ENCODE assay signal across 9 cellular contexts in the genomic region with DNA sequence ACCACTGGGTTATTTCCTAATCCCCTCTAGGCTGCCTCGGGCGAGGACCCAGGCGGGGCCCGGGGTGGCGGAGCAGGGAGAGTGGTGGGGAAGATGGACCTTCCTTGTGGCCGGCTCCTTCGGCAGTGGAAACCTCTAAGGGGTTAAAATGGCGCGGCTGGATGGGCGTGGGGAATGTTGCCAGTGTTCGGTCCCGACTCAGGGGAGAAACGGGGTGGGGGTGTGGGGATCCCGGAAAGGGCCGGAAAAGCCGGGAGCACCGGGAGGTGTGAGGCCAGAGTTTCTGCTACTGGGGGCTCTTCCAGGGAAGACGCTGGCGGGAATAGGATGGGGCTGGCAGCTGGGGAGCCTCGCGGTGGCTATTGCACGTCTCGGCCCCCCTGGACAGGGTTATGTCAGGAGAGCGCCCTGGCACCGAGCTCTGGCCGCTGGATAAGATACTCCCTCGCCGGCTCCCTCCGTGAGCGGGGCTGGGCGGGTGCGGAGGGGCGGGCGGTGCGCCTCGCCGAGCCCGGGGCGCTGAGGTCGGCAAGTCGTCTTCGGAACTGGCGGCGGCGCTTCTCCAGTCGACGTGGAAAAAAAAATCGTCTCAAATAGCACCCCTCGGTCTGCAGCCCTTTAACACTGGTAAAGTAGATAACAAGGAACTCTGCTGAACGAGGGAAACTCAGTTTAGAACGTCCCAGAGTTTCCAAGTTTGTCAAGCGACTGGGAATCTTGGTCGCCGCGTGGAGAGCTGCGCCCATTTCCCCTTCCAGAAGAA.
DNase-seq lines count a peak whose midpoint lies in the region; ATAC-seq and TF ChIP-seq lines count a peak whose summit lies in the region.
"Had no signal": no experiment of that assay in that cellular context is flagged by ENCODE, and none has a peak within 500 bp of the region (broad histone marks: within the 10 kb centered on the region; RNA-seq: fewer than 3 reads in every experiment).

No MANE protein-coding gene starts in this region.

- no peak for TF ChIP-seq POLR2A in upper lobe of left lung (IDR thresholded peaks at IDR 0.05)

- H3K27me3 ChIP-seq in effector memory CD4-positive, alpha-beta T cell (replicated peaks; ENCODE audit: control insufficient read depth, insufficient read depth, low read length, poor library complexity, severe bottlenecking): peaks cover 53% of the 10 kb centered on the region
- peaks cover 0 to 38% (median 17%) of the 10 kb centered on the region in 4 donors for H3K27me3 ChIP-seq in upper lobe of left lung

- no peaks in the 10 kb centered on the region for H3K36me3 ChIP-seq in effector memory CD4-positive, alpha-beta T cell (ENCODE audit: control insufficient read depth, insufficient read depth, low read length)
- H3K36me3 ChIP-seq in mucosa of descending colon (ENCODE audit: low read depth): no peaks in the 10 kb centered on the region
- no peaks in the 10 kb centered on the region for H3K36me3 ChIP-seq in upper lobe of left lung

- intact Hi-C loops in mucosa of descending colon (cut with DNase I, micrococcal nuclease): loop anchor here in 1 of 2 donors (5.0 kb wide), 1 partner anchor 48 kb away; no protein-coding TSS in a partner anchor

- H3K27ac ChIP-seq in effector memory CD4-positive, alpha-beta T cell (ENCODE audit: insufficient read depth, low read length, poor library complexity, severe bottlenecking): peak overlapping the region; percentile 30
- H3K27ac ChIP-seq in upper lobe of left lung: peak overlapping the region; percentile 57 to 80 (median 70)
- H3K27ac ChIP-seq: C4-2B had no signal

- peaks cover 59% of the 10 kb centered on the region for H3K4me1 ChIP-seq in effector memory CD4-positive, alpha-beta T cell (ENCODE audit: control insufficient read depth, insufficient read depth, low read length, poor library complexity, severe bottlenecking)
- H3K4me1 ChIP-seq in mucosa of descending colon (ENCODE audit: low read depth): peaks cover 16% of the 10 kb centered on the region
- H3K4me1 ChIP-seq in upper lobe of left lung: peaks cover 17 to 48% (median 40%) of the 10 kb centered on the region in 4 donors

- TF ChIP-seq EP300 in upper lobe of left lung (IDR thresholded peaks at IDR 0.05): no peak

- H3K4me3 ChIP-seq in effector memory CD4-positive, alpha-beta T cell (ENCODE audit: insufficient read depth, low read depth, low read length, poor library complexity, severe bottlenecking): peak overlapping the region; percentile 45
- no peak overlapping the region for H3K4me3 ChIP-seq in mucosa of descending colon
- peak overlapping the region; percentile 2 to 55 (median 41) for H3K4me3 ChIP-seq in upper lobe of left lung

- WGBS in upper lobe of left lung, 2 donors: 4 to 8% methylated on average over 24 to 54 of the region's 56 CpGs

- no peaks in the 10 kb centered on the region for H3K9me3 ChIP-seq in effector memory CD4-positive, alpha-beta T cell (ENCODE audit: control insufficient read depth, low read length)
- no peaks in the 10 kb centered on the region for H3K9me3 ChIP-seq in mucosa of descending colon
- H3K9me3 ChIP-seq in upper lobe of left lung: no peaks in the 10 kb centered on the region

- no peak for TF ChIP-seq CTCF in mucosa of descending colon (IDR thresholded peaks at IDR 0.05)
- TF ChIP-seq CTCF in upper lobe of left lung (IDR thresholded peaks at IDR 0.05): no peak

- DNase-seq in NCI-H510A treated with DMSO at 0.1 percent for 48 hours (lab: John Stamatoyannopoulos, UW) (peak; percentile 6), NCI-H510A (lab: John Stamatoyannopoulos, UW) (no peak), T-helper 9 cell (peak; percentile 25), mucosa of descending colon (peak; percentile 29 to 69 (median 53)), upper lobe of left lung (peak; percentile 26 to 88)
- no peak for DNase-seq in effector memory CD4-positive, alpha-beta T cell

- ATAC-seq in mucosa of descending colon: no peak
- peak in 1 of 2 donors; percentile 62 for ATAC-seq in upper lobe of left lung (ENCODE audit: low FRiP score in 2 of 2)
- no peak for ATAC-seq in HG03457 (IDR thresholded peaks at IDR 0.05; ENCODE audit: unreplicated experiment)
- no peak for ATAC-seq in HG03280 (IDR thresholded peaks at IDR 0.05; ENCODE audit: unreplicated experiment)

Comparison
In these comparisons a context has a peak if more than half of its experiments do, and no peak if none do; other contexts are left out.
1. DNase-seq: peak in NCI-H510A treated with DMSO at 0.1 percent for 48 hours (single experiment), T-helper 9 cell (single experiment), mucosa of descending colon (3 of 3) and upper lobe of left lung (2 of 2); none in NCI-H510A (single experiment) and effector memory CD4-positive, alpha-beta T cell (0 of 3).